Comparison of ENCODE assay signal across 1 cellular context in the genomic region with DNA sequence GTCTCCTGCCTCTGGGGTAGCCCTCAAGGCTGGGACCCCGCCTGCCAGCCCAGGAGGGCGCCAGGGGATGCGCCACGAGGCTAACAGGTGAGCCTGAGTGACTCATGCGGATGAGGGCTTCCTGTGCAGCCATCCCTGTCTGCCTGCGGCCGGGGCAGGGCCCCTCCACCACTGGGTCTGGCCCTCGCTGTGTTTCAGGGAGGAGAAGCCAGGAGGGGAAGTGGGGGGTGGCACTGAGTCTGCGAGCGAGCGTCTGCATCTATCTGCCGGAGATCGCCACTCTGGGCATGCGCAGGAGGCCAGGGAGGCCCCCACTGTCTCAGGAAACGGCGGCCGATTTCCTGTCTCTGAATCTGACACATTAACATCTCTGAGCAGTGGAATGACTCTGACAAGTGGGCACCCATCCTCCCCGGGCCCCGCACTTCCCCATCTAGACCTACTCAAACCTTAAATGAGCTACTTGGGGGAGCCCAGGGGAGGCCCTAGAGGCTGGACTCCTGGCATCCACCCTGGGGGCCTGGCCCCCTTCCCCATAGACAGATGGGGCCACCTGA.
TF ChIP-seq lines count a peak whose summit lies in the region.

No MANE protein-coding gene starts in this region.

TF ChIP-seq in HepG2, 621 proteins besides CTCF, POLR2A, EP300 and RAD21:
- TF ChIP-seq, protein P1, sequence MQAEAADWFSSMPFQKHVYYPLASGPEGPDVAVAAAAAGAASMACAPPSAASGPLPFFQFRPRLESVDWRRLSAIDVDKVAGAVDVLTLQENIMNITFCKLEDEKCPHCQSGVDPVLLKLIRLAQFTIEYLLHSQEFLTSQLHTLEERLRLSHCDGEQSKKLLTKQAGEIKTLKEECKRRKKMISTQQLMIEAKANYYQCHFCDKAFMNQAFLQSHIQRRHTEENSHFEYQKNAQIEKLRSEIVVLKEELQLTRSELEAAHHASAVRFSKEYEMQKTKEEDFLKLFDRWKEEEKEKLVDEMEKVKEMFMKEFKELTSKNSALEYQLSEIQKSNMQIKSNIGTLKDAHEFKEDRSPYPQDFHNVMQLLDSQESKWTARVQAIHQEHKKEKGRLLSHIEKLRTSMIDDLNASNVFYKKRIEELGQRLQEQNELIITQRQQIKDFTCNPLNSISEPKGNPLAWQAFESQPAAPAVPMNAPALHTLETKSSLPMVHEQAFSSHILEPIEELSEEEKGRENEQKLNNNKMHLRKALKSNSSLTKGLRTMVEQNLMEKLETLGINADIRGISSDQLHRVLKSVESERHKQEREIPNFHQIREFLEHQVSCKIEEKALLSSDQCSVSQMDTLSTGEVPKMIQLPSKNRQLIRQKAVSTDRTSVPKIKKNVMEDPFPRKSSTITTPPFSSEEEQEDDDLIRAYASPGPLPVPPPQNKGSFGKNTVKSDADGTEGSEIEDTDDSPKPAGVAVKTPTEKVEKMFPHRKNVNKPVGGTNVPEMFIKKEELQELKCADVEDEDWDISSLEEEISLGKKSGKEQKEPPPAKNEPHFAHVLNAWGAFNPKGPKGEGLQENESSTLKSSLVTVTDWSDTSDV (CRISPR knock-in tag; IDR thresholded peaks at IDR 0.05): no peak
- TF ChIP-seq ETV5 (CRISPR knock-in tag; IDR thresholded peaks at IDR 0.05; ENCODE audit: borderline replicate concordance) (0 out of 2 replicates have a peak, but pooled peaks have one; percentile 3), ZBTB33 (CRISPR knock-in tag; IDR thresholded peaks at IDR 0.05) (peak; percentile 91), FOSL2 (CRISPR knock-in tag; IDR thresholded peaks at IDR 0.05) (0 out of 2 replicates have a peak, but pooled peaks have one; percentile 32)
